Comparison of ENCODE assay signal across 1 cellular context in genomic region chr19:8307965-8308866, GRCh38.
TF ChIP-seq lines count a peak whose summit lies in the region.

CD320 (minus strand) TSS chr19:8308358; CDS start chr19:8308290, 68 bp downstream.

TF ChIP-seq in HepG2, 621 proteins besides CTCF, POLR2A, EP300 and RAD21 (continued from another document and continues in another):
- no peak for TF ChIP-seq HMGXB3 (CRISPR knock-in tag; IDR thresholded peaks at IDR 0.05; ENCODE audit: borderline replicate concordance)
- peak; percentile 92 for TF ChIP-seq ZNF431 (CRISPR knock-in tag; IDR thresholded peaks at IDR 0.05; ENCODE audit: borderline replicate concordance, low read depth)
- TF ChIP-seq NCOA5 (CRISPR knock-in tag; IDR thresholded peaks at IDR 0.05), result peak; percentile 85; the same call in 1 of the 2 replicates
- peak; percentile 91; the same call in 1 of the 2 replicates for TF ChIP-seq RFXAP (CRISPR knock-in tag; IDR thresholded peaks at IDR 0.05; ENCODE audit: borderline replicate concordance)
- TF ChIP-seq MYPOP (CRISPR knock-in tag; IDR thresholded peaks at IDR 0.05), result peak; percentile 84
- peak; percentile 47 for TF ChIP-seq JUN (CRISPR knock-in tag; IDR thresholded peaks at IDR 0.05)
- TF ChIP-seq PRDM10 (CRISPR knock-in tag; IDR thresholded peaks at IDR 0.05; ENCODE audit: low read depth), result no peak
- TF ChIP-seq MTA1 (CRISPR knock-in tag; IDR thresholded peaks at IDR 0.05; ENCODE audit: borderline replicate concordance), result peak; percentile 76; the same call in 1 of the 2 replicates
- peak; percentile 90; the same call in 1 of the 2 replicates for TF ChIP-seq IRF9 (CRISPR knock-in tag; IDR thresholded peaks at IDR 0.05; ENCODE audit: borderline replicate concordance)
- TF ChIP-seq NR1H2 (CRISPR knock-in tag; IDR thresholded peaks at IDR 0.05; ENCODE audit: borderline replicate concordance, low read depth), result no peak; the same call in 1 of the 2 replicates
- no peak for TF ChIP-seq CBX1 (IDR thresholded peaks at IDR 0.05; ENCODE audit: low read depth)
- TF ChIP-seq ZNF709 (CRISPR knock-in tag; IDR thresholded peaks at IDR 0.05), result peak; percentile 94
- TF ChIP-seq NCOR1 (IDR thresholded peaks at IDR 0.05; ENCODE audit: borderline replicate concordance, low read length), result peak; percentile 36; the same call in 1 of the 2 replicates
- TF ChIP-seq MBNL3 (CRISPR knock-in tag; conservative IDR thresholded peaks at IDR 0.05), result no peak
- peak; percentile 75; the same call in 1 of the 2 replicates for TF ChIP-seq ZNF878 (CRISPR knock-in tag; IDR thresholded peaks at IDR 0.05)
- peak; percentile 84 for TF ChIP-seq HDAC1 (CRISPR knock-in tag; IDR thresholded peaks at IDR 0.05)
- TF ChIP-seq THRA (CRISPR knock-in tag; IDR thresholded peaks at IDR 0.05; ENCODE audit: borderline replicate concordance), result 0 out of 2 replicates have a peak, but pooled peaks have one; percentile 36
- peak; percentile 96; the same call in 1 of the 2 replicates for TF ChIP-seq ZNF598 (CRISPR knock-in tag; IDR thresholded peaks at IDR 0.05; ENCODE audit: borderline replicate concordance)
- no peak for TF ChIP-seq ZFP36L2 (CRISPR knock-in tag; IDR thresholded peaks at IDR 0.05)
- peak; percentile 99 for TF ChIP-seq ZNF607 (CRISPR knock-in tag; IDR thresholded peaks at IDR 0.05; ENCODE audit: borderline replicate concordance)
- TF ChIP-seq DZIP1 (CRISPR knock-in tag; IDR thresholded peaks at IDR 0.05), result peak; percentile 65; the same call in 1 of the 2 replicates
- peak; percentile 44; the same call in 1 of the 2 replicates for TF ChIP-seq PAF1 (CRISPR knock-in tag; IDR thresholded peaks at IDR 0.05)
- TF ChIP-seq ZFP82 (CRISPR knock-in tag; IDR thresholded peaks at IDR 0.05; ENCODE audit: borderline replicate concordance), result no peak
- peak; percentile 98 for TF ChIP-seq ZFX (CRISPR knock-in tag; IDR thresholded peaks at IDR 0.05; ENCODE audit: low read depth)
- TF ChIP-seq FOXK1 (CRISPR knock-in tag; IDR thresholded peaks at IDR 0.05; ENCODE audit: borderline replicate concordance, low read depth), result peak; percentile 27; the same call in 1 of the 2 replicates
- 0 out of 2 replicates have a peak, but pooled peaks have one; percentile 55 for TF ChIP-seq ZNF576 (CRISPR knock-in tag; IDR thresholded peaks at IDR 0.05)
- peak; percentile 92 for TF ChIP-seq ZSCAN30 (CRISPR knock-in tag; IDR thresholded peaks at IDR 0.05)
- no peak for TF ChIP-seq SMARCC2 (IDR thresholded peaks at IDR 0.05)
- peak; percentile 95 for TF ChIP-seq ZBTB14 (CRISPR knock-in tag; IDR thresholded peaks at IDR 0.05)
- TF ChIP-seq ZNF276 (CRISPR knock-in tag; IDR thresholded peaks at IDR 0.05; ENCODE audit: low read depth), result peak; percentile 86; the same call in 1 of the 2 replicates
- TF ChIP-seq ZFP62 (CRISPR knock-in tag; IDR thresholded peaks at IDR 0.05), result no peak
- TF ChIP-seq LBX2 (CRISPR knock-in tag; IDR thresholded peaks at IDR 0.05; ENCODE audit: borderline replicate concordance), result 0 out of 2 replicates have a peak, but pooled peaks have one; percentile 29
- TF ChIP-seq ZNF205 (CRISPR knock-in tag; IDR thresholded peaks at IDR 0.05), result peak; percentile 69
- peak; percentile 73 for TF ChIP-seq MEF2D (CRISPR knock-in tag; IDR thresholded peaks at IDR 0.05)
- TF ChIP-seq ZBTB39 (CRISPR knock-in tag; IDR thresholded peaks at IDR 0.05), result peak; percentile 78; the same call in 1 of the 2 replicates
- TF ChIP-seq ZSCAN22 (CRISPR knock-in tag; IDR thresholded peaks at IDR 0.05), result peak; percentile 73; the same call in 1 of the 2 replicates
- TF ChIP-seq SMARCE1 (IDR thresholded peaks at IDR 0.05; ENCODE audit: borderline replicate concordance), result no peak
